1 cellular context compared by ENCODE assay signal in the genomic region with DNA sequence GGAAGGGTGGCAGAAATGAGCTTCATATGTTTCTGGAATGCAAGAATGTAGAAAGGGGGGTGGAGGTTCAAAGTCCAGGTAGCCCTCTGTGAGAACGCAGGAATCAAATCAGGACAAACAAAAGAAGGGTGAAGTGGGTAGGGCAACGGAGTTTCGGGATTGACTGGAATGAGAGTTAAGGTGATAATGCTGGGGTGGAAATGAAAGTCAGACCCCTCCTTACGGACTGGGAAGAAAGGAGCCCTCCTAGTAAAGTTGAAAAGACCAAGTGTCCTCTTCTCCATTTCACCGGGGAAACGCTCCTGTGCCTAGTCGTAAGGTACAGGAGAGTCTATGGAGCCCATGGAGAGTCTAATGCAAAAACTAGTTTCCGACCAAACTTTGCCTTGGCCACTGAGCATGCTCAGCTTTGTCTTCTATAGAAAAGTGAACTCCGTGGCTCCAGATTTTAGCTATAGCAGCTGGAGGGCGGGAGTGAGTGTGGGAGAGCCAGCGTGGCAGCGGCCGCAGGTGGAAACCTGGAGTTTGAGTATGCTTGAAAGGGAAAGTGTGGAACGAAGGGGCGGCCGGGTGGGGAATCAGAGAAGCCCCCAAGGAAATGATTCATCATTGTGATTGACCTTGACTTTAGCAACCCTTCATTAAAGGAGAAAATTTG.
TF ChIP-seq lines count a peak whose summit lies in the region.

No MANE protein-coding gene starts in this region.

TF ChIP-seq in HepG2, 621 proteins besides CTCF, POLR2A, EP300 and RAD21 (continued from another document and continues in another):
- TF ChIP-seq BCLAF1 (IDR thresholded peaks at IDR 0.05): no peak
- no peak for TF ChIP-seq SUZ12 (IDR thresholded peaks at IDR 0.05; ENCODE audit: low read depth, low read length)
- TF ChIP-seq ZNF557 (CRISPR knock-in tag; IDR thresholded peaks at IDR 0.05): no peak
- TF ChIP-seq ZNF260 (CRISPR knock-in tag; IDR thresholded peaks at IDR 0.05; ENCODE audit: borderline replicate concordance, low read depth): no peak
- no peak for TF ChIP-seq ZNF766 (CRISPR knock-in tag; IDR thresholded peaks at IDR 0.05; ENCODE audit: borderline replicate concordance)
- TF ChIP-seq BCL6 (CRISPR knock-in tag; IDR thresholded peaks at IDR 0.05): peak; percentile 98
- 0 out of 2 replicates have a peak, but pooled peaks have one; percentile 52 for TF ChIP-seq KMT2B (CRISPR knock-in tag; IDR thresholded peaks at IDR 0.05)
- TF ChIP-seq ZNF563 (CRISPR knock-in tag; IDR thresholded peaks at IDR 0.05): no peak; the same call in 1 of the 2 replicates
- TF ChIP-seq, protein P1, sequence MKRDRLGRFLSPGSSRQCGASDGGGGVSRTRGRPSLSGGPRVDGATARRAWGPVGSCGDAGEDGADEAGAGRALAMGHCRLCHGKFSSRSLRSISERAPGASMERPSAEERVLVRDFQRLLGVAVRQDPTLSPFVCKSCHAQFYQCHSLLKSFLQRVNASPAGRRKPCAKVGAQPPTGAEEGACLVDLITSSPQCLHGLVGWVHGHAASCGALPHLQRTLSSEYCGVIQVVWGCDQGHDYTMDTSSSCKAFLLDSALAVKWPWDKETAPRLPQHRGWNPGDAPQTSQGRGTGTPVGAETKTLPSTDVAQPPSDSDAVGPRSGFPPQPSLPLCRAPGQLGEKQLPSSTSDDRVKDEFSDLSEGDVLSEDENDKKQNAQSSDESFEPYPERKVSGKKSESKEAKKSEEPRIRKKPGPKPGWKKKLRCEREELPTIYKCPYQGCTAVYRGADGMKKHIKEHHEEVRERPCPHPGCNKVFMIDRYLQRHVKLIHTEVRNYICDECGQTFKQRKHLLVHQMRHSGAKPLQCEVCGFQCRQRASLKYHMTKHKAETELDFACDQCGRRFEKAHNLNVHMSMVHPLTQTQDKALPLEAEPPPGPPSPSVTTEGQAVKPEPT (CRISPR knock-in tag; IDR thresholded peaks at IDR 0.05; ENCODE audit: low read depth): no peak
- TF ChIP-seq ZNF143 (CRISPR knock-in tag; IDR thresholded peaks at IDR 0.05): no peak
- TF ChIP-seq HNRNPUL1 (IDR thresholded peaks at IDR 0.05; ENCODE audit: low read depth, low read length): no peak
- TF ChIP-seq, protein P2, sequence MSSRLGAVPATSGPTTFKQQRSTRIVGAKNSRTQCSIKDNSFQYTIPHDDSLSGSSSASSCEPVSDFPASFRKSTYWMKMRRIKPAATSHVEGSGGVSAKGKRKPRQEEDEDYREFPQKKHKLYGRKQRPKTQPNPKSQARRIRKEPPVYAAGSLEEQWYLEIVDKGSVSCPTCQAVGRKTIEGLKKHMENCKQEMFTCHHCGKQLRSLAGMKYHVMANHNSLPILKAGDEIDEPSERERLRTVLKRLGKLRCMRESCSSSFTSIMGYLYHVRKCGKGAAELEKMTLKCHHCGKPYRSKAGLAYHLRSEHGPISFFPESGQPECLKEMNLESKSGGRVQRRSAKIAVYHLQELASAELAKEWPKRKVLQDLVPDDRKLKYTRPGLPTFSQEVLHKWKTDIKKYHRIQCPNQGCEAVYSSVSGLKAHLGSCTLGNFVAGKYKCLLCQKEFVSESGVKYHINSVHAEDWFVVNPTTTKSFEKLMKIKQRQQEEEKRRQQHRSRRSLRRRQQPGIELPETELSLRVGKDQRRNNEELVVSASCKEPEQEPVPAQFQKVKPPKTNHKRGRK (CRISPR knock-in tag; IDR thresholded peaks at IDR 0.05): no peak
- TF ChIP-seq GABPA (IDR thresholded peaks at IDR 0.05; ENCODE audit: low read depth, low read length): no peak
- peak; percentile 53; the same call in 1 of the 2 replicates for TF ChIP-seq GABPA (CRISPR knock-in tag; IDR thresholded peaks at IDR 0.05; ENCODE audit: low read depth)
- TF ChIP-seq CHCHD3 (CRISPR knock-in tag; IDR thresholded peaks at IDR 0.05): no peak
- no peak; the same call in 1 of the 2 replicates for TF ChIP-seq ZNF30 (CRISPR knock-in tag; IDR thresholded peaks at IDR 0.05)
- TF ChIP-seq, protein P3, sequence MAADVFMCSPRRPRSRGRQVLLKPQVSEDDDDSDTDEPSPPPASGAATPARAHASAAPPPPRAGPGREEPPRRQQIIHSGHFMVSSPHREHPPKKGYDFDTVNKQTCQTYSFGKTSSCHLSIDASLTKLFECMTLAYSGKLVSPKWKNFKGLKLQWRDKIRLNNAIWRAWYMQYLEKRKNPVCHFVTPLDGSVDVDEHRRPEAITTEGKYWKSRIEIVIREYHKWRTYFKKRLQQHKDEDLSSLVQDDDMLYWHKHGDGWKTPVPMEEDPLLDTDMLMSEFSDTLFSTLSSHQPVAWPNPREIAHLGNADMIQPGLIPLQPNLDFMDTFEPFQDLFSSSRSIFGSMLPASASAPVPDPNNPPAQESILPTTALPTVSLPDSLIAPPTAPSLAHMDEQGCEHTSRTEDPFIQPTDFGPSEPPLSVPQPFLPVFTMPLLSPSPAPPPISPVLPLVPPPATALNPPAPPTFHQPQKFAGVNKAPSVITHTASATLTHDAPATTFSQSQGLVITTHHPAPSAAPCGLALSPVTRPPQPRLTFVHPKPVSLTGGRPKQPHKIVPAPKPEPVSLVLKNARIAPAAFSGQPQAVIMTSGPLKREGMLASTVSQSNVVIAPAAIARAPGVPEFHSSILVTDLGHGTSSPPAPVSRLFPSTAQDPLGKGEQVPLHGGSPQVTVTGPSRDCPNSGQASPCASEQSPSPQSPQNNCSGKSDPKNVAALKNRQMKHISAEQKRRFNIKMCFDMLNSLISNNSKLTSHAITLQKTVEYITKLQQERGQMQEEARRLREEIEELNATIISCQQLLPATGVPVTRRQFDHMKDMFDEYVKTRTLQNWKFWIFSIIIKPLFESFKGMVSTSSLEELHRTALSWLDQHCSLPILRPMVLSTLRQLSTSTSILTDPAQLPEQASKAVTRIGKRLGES (CRISPR knock-in tag; IDR thresholded peaks at IDR 0.05; ENCODE audit: borderline replicate concordance): no peak
- 0 out of 2 replicates have a peak, but pooled peaks have one; percentile 26 for TF ChIP-seq CCDC6 (CRISPR knock-in tag; IDR thresholded peaks at IDR 0.05)
- no peak for TF ChIP-seq ZFYVE20 (CRISPR knock-in tag; IDR thresholded peaks at IDR 0.05; ENCODE audit: borderline replicate concordance, low read depth)
- TF ChIP-seq ZNF432 (CRISPR knock-in tag; IDR thresholded peaks at IDR 0.05; ENCODE audit: borderline replicate concordance): no peak
- TF ChIP-seq PRPF4 (IDR thresholded peaks at IDR 0.05; ENCODE audit: low read depth, low read length, poor library complexity, severe bottlenecking): no peak
- TF ChIP-seq ZNF33A (CRISPR knock-in tag; IDR thresholded peaks at IDR 0.05; ENCODE audit: borderline replicate concordance): no peak
- TF ChIP-seq HHEX (CRISPR knock-in tag; IDR thresholded peaks at IDR 0.05): no peak; the same call in 1 of the 2 replicates
- peak; percentile 57 for TF ChIP-seq NCOA2 (CRISPR knock-in tag; IDR thresholded peaks at IDR 0.05)
- TF ChIP-seq, protein P4, sequence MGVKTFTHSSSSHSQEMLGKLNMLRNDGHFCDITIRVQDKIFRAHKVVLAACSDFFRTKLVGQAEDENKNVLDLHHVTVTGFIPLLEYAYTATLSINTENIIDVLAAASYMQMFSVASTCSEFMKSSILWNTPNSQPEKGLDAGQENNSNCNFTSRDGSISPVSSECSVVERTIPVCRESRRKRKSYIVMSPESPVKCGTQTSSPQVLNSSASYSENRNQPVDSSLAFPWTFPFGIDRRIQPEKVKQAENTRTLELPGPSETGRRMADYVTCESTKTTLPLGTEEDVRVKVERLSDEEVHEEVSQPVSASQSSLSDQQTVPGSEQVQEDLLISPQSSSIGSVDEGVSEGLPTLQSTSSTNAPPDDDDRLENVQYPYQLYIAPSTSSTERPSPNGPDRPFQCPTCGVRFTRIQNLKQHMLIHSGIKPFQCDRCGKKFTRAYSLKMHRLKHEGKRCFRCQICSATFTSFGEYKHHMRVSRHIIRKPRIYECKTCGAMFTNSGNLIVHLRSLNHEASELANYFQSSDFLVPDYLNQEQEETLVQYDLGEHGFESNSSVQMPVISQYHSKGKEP (CRISPR knock-in tag; IDR thresholded peaks at IDR 0.05): 0 out of 2 replicates have a peak, but pooled peaks have one; percentile 20
- no peak for TF ChIP-seq ZNF644 (CRISPR knock-in tag; IDR thresholded peaks at IDR 0.05; ENCODE audit: low read depth)
- TF ChIP-seq ZNF234 (CRISPR knock-in tag; conservative IDR thresholded peaks at IDR 0.05): no peak
- TF ChIP-seq ZFP82 (CRISPR knock-in tag; IDR thresholded peaks at IDR 0.05; ENCODE audit: borderline replicate concordance): peak; percentile 84; the same call in 1 of the 2 replicates
- TF ChIP-seq ZMYM2 (CRISPR knock-in tag; IDR thresholded peaks at IDR 0.05): no peak
- TF ChIP-seq ZNF44 (CRISPR knock-in tag; IDR thresholded peaks at IDR 0.05): no peak
- TF ChIP-seq RXRB (CRISPR knock-in tag; IDR thresholded peaks at IDR 0.05; ENCODE audit: borderline replicate concordance): peak; percentile 72; the same call in 1 of the 2 replicates
- TF ChIP-seq ZBTB26 (CRISPR knock-in tag; IDR thresholded peaks at IDR 0.05; ENCODE audit: borderline replicate concordance): no peak
- no peak for TF ChIP-seq ATF5 (CRISPR knock-in tag; IDR thresholded peaks at IDR 0.05; ENCODE audit: low read depth)
- TF ChIP-seq, protein P5, sequence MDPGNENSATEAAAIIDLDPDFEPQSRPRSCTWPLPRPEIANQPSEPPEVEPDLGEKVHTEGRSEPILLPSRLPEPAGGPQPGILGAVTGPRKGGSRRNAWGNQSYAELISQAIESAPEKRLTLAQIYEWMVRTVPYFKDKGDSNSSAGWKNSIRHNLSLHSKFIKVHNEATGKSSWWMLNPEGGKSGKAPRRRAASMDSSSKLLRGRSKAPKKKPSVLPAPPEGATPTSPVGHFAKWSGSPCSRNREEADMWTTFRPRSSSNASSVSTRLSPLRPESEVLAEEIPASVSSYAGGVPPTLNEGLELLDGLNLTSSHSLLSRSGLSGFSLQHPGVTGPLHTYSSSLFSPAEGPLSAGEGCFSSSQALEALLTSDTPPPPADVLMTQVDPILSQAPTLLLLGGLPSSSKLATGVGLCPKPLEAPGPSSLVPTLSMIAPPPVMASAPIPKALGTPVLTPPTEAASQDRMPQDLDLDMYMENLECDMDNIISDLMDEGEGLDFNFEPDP (CRISPR knock-in tag; conservative IDR thresholded peaks at IDR 0.05): 0 out of 2 replicates have a peak, but pooled peaks have one; percentile 24
- no peak for TF ChIP-seq ZNF720 (CRISPR knock-in tag; IDR thresholded peaks at IDR 0.05)
- TF ChIP-seq ZNF609 (CRISPR knock-in tag; IDR thresholded peaks at IDR 0.05; ENCODE audit: borderline replicate concordance): peak; percentile 68; the same call in 1 of the 2 replicates
- no peak for TF ChIP-seq ZNF253 (CRISPR knock-in tag; IDR thresholded peaks at IDR 0.05; ENCODE audit: borderline replicate concordance)
- TF ChIP-seq ZNF878 (CRISPR knock-in tag; IDR thresholded peaks at IDR 0.05): no peak
- no peak for TF ChIP-seq FOXM1 (CRISPR knock-in tag; IDR thresholded peaks at IDR 0.05)
